In genomic region chr2:64865073-64865830, GRCh38 we compare ENCODE assay signal across 8 cellular contexts.
DNase-seq lines count a peak whose midpoint lies in the region; ATAC-seq and TF ChIP-seq lines count a peak whose summit lies in the region.

No MANE protein-coding gene starts in this region.

- CTCF ChIA-PET in Calu3 (lab: Charles Lee): interaction anchor here (0.7 to 1.2 kb wide), 6 partner anchors 27 to 256 kb away, joined by 3 to 8 read pairs (median 5); no protein-coding TSS in a partner anchor

- peaks cover 10% of the 10 kb centered on the region for H3K4me1 Mint-ChIP-seq in Calu3 (ENCODE audit: low read depth, unreplicated experiment)
- H3K4me1 Mint-ChIP-seq in T-helper 1 cell treated with Interleukin-12 subunit alpha and Interleukin-12 subunit beta and Interleukin-4 antibody, amounts not matched to agents 30 μg/mL and 1 μg/mL, for 36 hours (ENCODE audit: low read depth): peaks cover 4% of the 10 kb centered on the region

- H3K4me3 ChIP-seq in upper lobe of left lung: peak overlapping the region; percentile 52 to 79 (median 68)

- ATAC-seq in GM21367 (IDR thresholded peaks at IDR 0.05; ENCODE audit: unreplicated experiment) (peak; percentile 42), left cardiac atrium (peak; percentile 88 to 94), upper lobe of left lung (ENCODE audit: low FRiP score in 2 of 2) (peak; percentile 80 to 93)

- H3K27ac Mint-ChIP-seq in Calu3 (ENCODE audit: unreplicated experiment): no peak overlapping the region
- H3K27ac Mint-ChIP-seq in T-helper 1 cell treated with Interleukin-12 subunit alpha and Interleukin-12 subunit beta and Interleukin-4 antibody, amounts not matched to agents 30 μg/mL and 1 μg/mL, for 36 hours: peak overlapping the region; percentile 56

- TF ChIP-seq POLR2A in upper lobe of left lung (IDR thresholded peaks at IDR 0.05): no peak

- peak overlapping the region; percentile 49 for H3K4me3 Mint-ChIP-seq in Calu3 (ENCODE audit: low read depth, unreplicated experiment)
- H3K4me3 Mint-ChIP-seq in T-helper 1 cell treated with Interleukin-12 subunit alpha and Interleukin-12 subunit beta and Interleukin-4 antibody, amounts not matched to agents 30 μg/mL and 1 μg/mL, for 36 hours: peak overlapping the region; percentile 75

- H3K9me3 ChIP-seq in upper lobe of left lung: no peaks in the 10 kb centered on the region

- H3K27ac ChIP-seq in upper lobe of left lung: peak overlapping the region; percentile 78 to 94 (median 93)

- no TSS peak for BruUV-seq in Calu3 (replicated peaks; lab: Mats Ljungman, UMichigan)

- TF ChIP-seq EP300 in Ishikawa (IDR thresholded peaks at IDR 0.05; ENCODE audit: borderline replicate concordance): no peak
- no peak for TF ChIP-seq EP300 in upper lobe of left lung (IDR thresholded peaks at IDR 0.05)

- peak; percentile 63 for TF ChIP-seq RAD21 in Ishikawa (IDR thresholded peaks at IDR 0.05; ENCODE audit: low read depth)

- DNase-seq in Calu3: peak; percentile 63
- peak; percentile 55 for DNase-seq in amniotic epithelial cell (ENCODE audit: low read depth)
- DNase-seq in left cardiac atrium: peak; percentile 70
- DNase-seq in posterior cingulate gyrus: peak; percentile 32 to 93 (median 60)
- peak; percentile 78 to 94 for DNase-seq in upper lobe of left lung

- no peaks in the 10 kb centered on the region for H3K27me3 ChIP-seq in upper lobe of left lung

- intact Hi-C loops in Calu3 (cut with micrococcal nuclease; ENCODE audit: unreplicated experiment): loop anchor here (1.0 to 2.0 kb wide), 2 partner anchors 98 to 219 kb away; no protein-coding TSS in a partner anchor
- intact Hi-C loops in left cardiac atrium (cut with DNase I): loop anchor here (2.0 to 10.0 kb wide), 3 partner anchors 218 to 273 kb away; no protein-coding TSS in a partner anchor
- intact Hi-C loops in posterior cingulate gyrus (cut with DNase I): loop anchor here (1.0 to 5.0 kb wide), 6 partner anchors 98 to 533 kb away; partner anchors contain the start of gene AFTPH

- no peaks in the 10 kb centered on the region for H3K36me3 Mint-ChIP-seq in Calu3 (ENCODE audit: insufficient read depth, unreplicated experiment)
- no peaks in the 10 kb centered on the region for H3K36me3 Mint-ChIP-seq in T-helper 1 cell treated with Interleukin-12 subunit alpha and Interleukin-12 subunit beta and Interleukin-4 antibody, amounts not matched to agents 30 μg/mL and 1 μg/mL, for 36 hours (ENCODE audit: low read depth)

- H3K4me1 ChIP-seq in upper lobe of left lung: peaks cover 16 to 28% (median 19%) of the 10 kb centered on the region in 4 donors

- TF ChIP-seq CTCF in Calu3 (IDR thresholded peaks at IDR 0.05; ENCODE audit: unreplicated experiment) (peak; percentile 87), upper lobe of left lung (IDR thresholded peaks at IDR 0.05) (peak; percentile 96 to 98 (median 97))

- 1 to 2% methylated on average over 9 to 54 of the region's 67 CpGs for WGBS in upper lobe of left lung, 2 donors

- H3K9me3 Mint-ChIP-seq in Calu3 (ENCODE audit: low read depth, unreplicated experiment): no peaks in the 10 kb centered on the region
- H3K9me3 Mint-ChIP-seq in T-helper 1 cell treated with Interleukin-12 subunit alpha and Interleukin-12 subunit beta and Interleukin-4 antibody, amounts not matched to agents 30 μg/mL and 1 μg/mL, for 36 hours: no peaks in the 10 kb centered on the region

- H3K36me3 ChIP-seq in upper lobe of left lung: no peaks in the 10 kb centered on the region

- no peaks in the 10 kb centered on the region for H3K27me3 Mint-ChIP-seq in Calu3 (ENCODE audit: unreplicated experiment)
- H3K27me3 Mint-ChIP-seq in T-helper 1 cell treated with Interleukin-12 subunit alpha and Interleukin-12 subunit beta and Interleukin-4 antibody, amounts not matched to agents 30 μg/mL and 1 μg/mL, for 36 hours (ENCODE audit: low read depth): peaks cover 17% of the 10 kb centered on the region

TF ChIP-seq in Ishikawa, 13 proteins besides CTCF, POLR2A, EP300 and RAD21:
- no peak for TF ChIP-seq CEBPB (IDR thresholded peaks at IDR 0.05)
- TF ChIP-seq MAX (IDR thresholded peaks at IDR 0.05): no peak; the same call in 1 of the 2 replicates
- TF ChIP-seq USF1 (IDR thresholded peaks at IDR 0.05): no peak
- 0 out of 2 replicates have a peak, but pooled peaks have one; percentile 24 for TF ChIP-seq NFIC (IDR thresholded peaks at IDR 0.05)
- TF ChIP-seq TEAD4 (IDR thresholded peaks at IDR 0.05): no peak
- TF ChIP-seq ZBTB7A (IDR thresholded peaks at IDR 0.05; ENCODE audit: low read depth): peak; percentile 26; the same call in 1 of the 2 replicates
- TF ChIP-seq CREB1 (IDR thresholded peaks at IDR 0.05; ENCODE audit: low read depth): no peak
- peak; percentile 56; the same call in 1 of the 2 replicates for TF ChIP-seq EGR1 (IDR thresholded peaks at IDR 0.05)

Comparison
In these comparisons a context has a peak if more than half of its experiments do, and no peak if none do; other contexts are left out.
1. Peak in every context shown above with its lines: DNase-seq, ATAC-seq, H3K4me3 ChIP-seq and H3K27ac ChIP-seq.